ENCODE assay signal across 9 cellular contexts in genomic region chr14:74980746-74981661, GRCh38. TPM values are rescaled to one million over a fixed set of nuclear protein-coding genes. Genes with fewer than 3 reads are reported as not detected.
DNase-seq lines count a peak whose midpoint lies in the region; ATAC-seq and TF ChIP-seq lines count a peak whose summit lies in the region.
"Had no signal": no experiment of that assay in that cellular context is flagged by ENCODE, and none has a peak within 500 bp of the region (broad histone marks: within the 10 kb centered on the region; RNA-seq: fewer than 3 reads in every experiment).

No MANE protein-coding gene starts in this region.

- TF ChIP-seq CTCF in WTC11 (IDR thresholded peaks at IDR 0.05) = no peak

- no peaks in the 10 kb centered on the region for H3K9me3 ChIP-seq in aorta (ENCODE audit: control insufficient read depth, low read length)

- no peaks in the 10 kb centered on the region for H3K36me3 ChIP-seq in aorta (ENCODE audit: control insufficient read depth in 1 of 2, insufficient read depth in 2 of 2, low read length in 1 of 2)

- no peak overlapping the region for H3K27ac Mint-ChIP-seq in WTC11
- H3K27ac Mint-ChIP-seq: activated T-helper 17 cell treated with anti-CD3 and anti-CD28 coated beads, Interleukin-2, amount 50 U/mL, for 72 hours had no signal

- WGBS in aorta, 2 donors = 22 to 26% methylated on average over 40 of the region's 40 CpGs

- no peaks in the 10 kb centered on the region for H3K27me3 ChIP-seq in aorta (ENCODE audit: control insufficient read depth in 1 of 2, insufficient read depth in 2 of 2, low read length in 1 of 2)

- ATAC-seq in Right ventricle myocardium superior (ENCODE audit: poor library complexity) (no peak), left ventricle myocardium superior (no peak), WTC11 (peak; percentile 49), aorta (ENCODE audit: low FRiP score) (peak; percentile 82), GM19467 (IDR thresholded peaks at IDR 0.05; ENCODE audit: unreplicated experiment) (no peak)
- ATAC-seq: activated T-helper 17 cell treated with anti-CD3 and anti-CD28 coated beads, Interleukin-2, amount 50 U/mL, for 72 hours had no signal

- H3K4me1 Mint-ChIP-seq in WTC11 = peaks cover 34% of the 10 kb centered on the region
- H3K4me1 Mint-ChIP-seq: activated T-helper 17 cell treated with anti-CD3 and anti-CD28 coated beads, Interleukin-2, amount 50 U/mL, for 72 hours had no signal

- no peaks in the 10 kb centered on the region for H3K4me1 ChIP-seq in aorta (ENCODE audit: control insufficient read depth in 1 of 2, insufficient read depth in 2 of 2, low read length in 2 of 2)

- H3K36me3 Mint-ChIP-seq in WTC11 = no peaks in the 10 kb centered on the region

- H3K27me3 Mint-ChIP-seq in WTC11 (ENCODE audit: low read depth) = no peaks in the 10 kb centered on the region; the same call in 1 of the 2 replicates
- H3K27me3 Mint-ChIP-seq: activated T-helper 17 cell treated with anti-CD3 and anti-CD28 coated beads, Interleukin-2, amount 50 U/mL, for 72 hours had no signal

- no peak overlapping the region for H3K4me3 ChIP-seq in aorta (ENCODE audit: low read length in 2 of 2)

- H3K9me3 Mint-ChIP-seq in WTC11 = no peaks in the 10 kb centered on the region
- H3K9me3 Mint-ChIP-seq: activated T-helper 17 cell treated with anti-CD3 and anti-CD28 coated beads, Interleukin-2, amount 50 U/mL, for 72 hours had no signal

- no peak overlapping the region for H3K4me3 Mint-ChIP-seq in WTC11
- H3K4me3 Mint-ChIP-seq: activated T-helper 17 cell treated with anti-CD3 and anti-CD28 coated beads, Interleukin-2, amount 50 U/mL, for 72 hours had no signal

- POLR2A ChIA-PET in WTC11 (lab: Charles Lee) = interaction anchor here (1.2 kb wide), 1 partner anchor 21 kb away, joined by 8 read pairs; no protein-coding TSS in a partner anchor

- peak overlapping the region; percentile 63 to 90 for H3K27ac ChIP-seq in aorta (ENCODE audit: low read depth in 1 of 2, low read length in 2 of 2)

- intact Hi-C loops in Right ventricle myocardium superior (cut with DNase I) = no loop called here
- intact Hi-C loops in left ventricle myocardium superior (cut with micrococcal nuclease) = no loop called here
- intact Hi-C loops in aorta (cut with DNase I) = no loop called here

- CTCF ChIA-PET in WTC11 (lab: Charles Lee) = interaction anchor here (0.6 to 5.4 kb wide), 14 partner anchors 8 to 121 kb away, joined by 3 to 53 read pairs (median 4); partner anchors contain the start of genes PGF, RPS6KL1 and ZC2HC1C

- DNase-seq in Right ventricle myocardium superior (peak; percentile 65), left ventricle myocardium superior (no peak), WTC11 (ENCODE audit: low spot score) (peak; percentile 55), iPS-NIHi11 (ENCODE audit: low spot score) (peak; percentile 61), aorta (peak; percentile 92 to 93), NCI-H1048 (lab: John Stamatoyannopoulos, UW) (no peak), SIG-M5 treated with dmso at 0.1 percent for 504 hours (lab: John Stamatoyannopoulos, UW; ENCODE audit: unreplicated experiment) (no peak)

TF ChIP-seq in WTC11, 78 proteins besides CTCF, POLR2A, EP300 and RAD21 (continues in another document):
- no peak for TF ChIP-seq ATF2 (CRISPR knock-in tag; IDR thresholded peaks at IDR 0.05; ENCODE audit: borderline replicate concordance, low read depth)
- no peak for TF ChIP-seq IRF2 (CRISPR knock-in tag; IDR thresholded peaks at IDR 0.05; ENCODE audit: borderline replicate concordance, low read depth)
- no peak for TF ChIP-seq PRDM15 (CRISPR knock-in tag; IDR thresholded peaks at IDR 0.05)
- no peak for TF ChIP-seq ZNF219 (CRISPR knock-in tag; IDR thresholded peaks at IDR 0.05; ENCODE audit: borderline replicate concordance)
- TF ChIP-seq MAX (CRISPR knock-in tag; IDR thresholded peaks at IDR 0.05) = peak; percentile 63; the same call in 1 of the 2 replicates
- TF ChIP-seq MXD4 (CRISPR knock-in tag; IDR thresholded peaks at IDR 0.05; ENCODE audit: borderline replicate concordance) = no peak
- TF ChIP-seq ELF4 (CRISPR knock-in tag; IDR thresholded peaks at IDR 0.05; ENCODE audit: low read depth) = no peak
- TF ChIP-seq ZNF425 (CRISPR knock-in tag; conservative IDR thresholded peaks at IDR 0.05) = no peak

RNA-seq across cellular contexts. Expression of gene EIF2B2, which starts 21.7 kb away (rescaled TPM):
- total RNA-seq in Right ventricle myocardium superior = 29.5 TPM
- total RNA-seq in left ventricle myocardium superior = 34.5 TPM
- 46.0 to 50.7 TPM (median 50.5 TPM) in 3 replicates for total RNA-seq in WTC11 (2021)
- total RNA-seq in aorta = 10 to 100 TPM; 37.4 to 39.8 TPM
- polyA plus RNA-seq in aorta = 10 to 100 TPM in 1 of 2 donors, 1 to 10 TPM in 1; 9.5 to 34.8 TPM

RNA-seq across cellular contexts. Expression of gene PGF, which starts 25.6 kb away (rescaled TPM):
- 5.1 TPM for total RNA-seq in Right ventricle myocardium superior
- 4.9 TPM for total RNA-seq in left ventricle myocardium superior
- total RNA-seq in WTC11 (2021) = 5.0 to 6.7 TPM (median 6.5 TPM) in 3 replicates
- 10 to 100 TPM; 29.1 to 33.7 TPM for total RNA-seq in aorta
- polyA plus RNA-seq in aorta = 10 to 100 TPM in 1 of 2 donors, 1 to 10 TPM in 1; 7.6 to 16.3 TPM

RNA-seq across cellular contexts. Expression of gene RPS6KL1, which starts 57.9 kb away (rescaled TPM):
- total RNA-seq in Right ventricle myocardium superior (16.8 TPM), left ventricle myocardium superior (18.6 TPM), WTC11 (2021) (10.6 to 12.6 TPM (median 12.2 TPM) in 3 replicates), aorta (10 to 100 TPM; 12.6 to 17.3 TPM)
- polyA plus RNA-seq in aorta = 10 to 100 TPM in 1 of 2 donors, 1 to 10 TPM in 1; 3.3 to 13.8 TPM

Comparison
In these comparisons a context has a peak if more than half of its experiments do, and no peak if none do; other contexts are left out.
1. DNase-seq: peak in Right ventricle myocardium superior (single experiment), WTC11 (single experiment), iPS-NIHi11 (single experiment) and aorta (2 of 2); none in left ventricle myocardium superior (single experiment), NCI-H1048 (single experiment) and SIG-M5 treated with dmso at 0.1 percent for 504 hours (single experiment).
2. ATAC-seq: peak in WTC11 (single experiment) and aorta (single experiment); none in Right ventricle myocardium superior (single experiment), left ventricle myocardium superior (single experiment) and GM19467 (single experiment).